In genomic region chr7:130010689-130011412, GRCh38 we compare ENCODE assay signal across 1 cellular context.
TF ChIP-seq lines count a peak whose summit lies in the region.

No MANE protein-coding gene starts in this region.

TF ChIP-seq in HepG2, 621 proteins besides CTCF, POLR2A, EP300 and RAD21 (continued from another document):
- peak; percentile 54 for TF ChIP-seq RXRB (CRISPR knock-in tag; IDR thresholded peaks at IDR 0.05; ENCODE audit: borderline replicate concordance)
- TF ChIP-seq NFKBIZ (CRISPR knock-in tag; IDR thresholded peaks at IDR 0.05): no peak
- TF ChIP-seq ZFP1 (CRISPR knock-in tag; IDR thresholded peaks at IDR 0.05): 0 out of 2 replicates have a peak, but pooled peaks have one; percentile 35
- no peak for TF ChIP-seq SMAD3 (CRISPR knock-in tag; IDR thresholded peaks at IDR 0.05)
- 0 out of 2 replicates have a peak, but pooled peaks have one; percentile 19 for TF ChIP-seq ARID3A (IDR thresholded peaks at IDR 0.05; ENCODE audit: low read depth, low read length)
- 0 out of 2 replicates have a peak, but pooled peaks have one; percentile 17 for TF ChIP-seq GATAD2A (CRISPR knock-in tag; IDR thresholded peaks at IDR 0.05)
- TF ChIP-seq REPIN1 (CRISPR knock-in tag; IDR thresholded peaks at IDR 0.05; ENCODE audit: borderline replicate concordance, low read depth): peak; percentile 37; the same call in 1 of the 2 replicates
- TF ChIP-seq ZNF770 (CRISPR knock-in tag; IDR thresholded peaks at IDR 0.05): 0 out of 2 replicates have a peak, but pooled peaks have one; percentile 16
- 0 out of 2 replicates have a peak, but pooled peaks have one; percentile 25 for TF ChIP-seq BCL6 (CRISPR knock-in tag; IDR thresholded peaks at IDR 0.05)
- no peak for TF ChIP-seq ZNF367 (CRISPR knock-in tag; IDR thresholded peaks at IDR 0.05; ENCODE audit: borderline replicate concordance)
- peak; percentile 93 for TF ChIP-seq STAG1 (CRISPR knock-in tag; IDR thresholded peaks at IDR 0.05)
- TF ChIP-seq ATF2 (CRISPR knock-in tag; IDR thresholded peaks at IDR 0.05): 0 out of 2 replicates have a peak, but pooled peaks have one; percentile 39
- peak; percentile 78 for TF ChIP-seq NR2F6 (IDR thresholded peaks at IDR 0.05)
- TF ChIP-seq NR2F6 (CRISPR knock-in tag; IDR thresholded peaks at IDR 0.05): peak; percentile 70
- no peak for TF ChIP-seq ZSCAN12 (CRISPR knock-in tag; IDR thresholded peaks at IDR 0.05)
- TF ChIP-seq MAZ (IDR thresholded peaks at IDR 0.05; ENCODE audit: borderline replicate concordance, low read depth, low read length): no peak
- TF ChIP-seq MAZ (CRISPR knock-in tag; IDR thresholded peaks at IDR 0.05; ENCODE audit: low read depth): no peak
- TF ChIP-seq FOXA3 (CRISPR knock-in tag; IDR thresholded peaks at IDR 0.05): peak; percentile 34; the same call in 1 of the 2 replicates
- no peak for TF ChIP-seq ZNF781 (CRISPR knock-in tag; IDR thresholded peaks at IDR 0.05; ENCODE audit: borderline replicate concordance, not compliant biosample characterization)
- peak; percentile 78 for TF ChIP-seq TEAD3 (CRISPR knock-in tag; optimal IDR thresholded peaks at IDR 0.05; ENCODE audit: borderline replicate concordance)
- 0 out of 2 replicates have a peak, but pooled peaks have one; percentile 26 for TF ChIP-seq PPARG (CRISPR knock-in tag; conservative IDR thresholded peaks at IDR 0.05)
- TF ChIP-seq ZNF362 (CRISPR knock-in tag; IDR thresholded peaks at IDR 0.05; ENCODE audit: borderline replicate concordance): peak; percentile 98
- TF ChIP-seq NR2F2 (IDR thresholded peaks at IDR 0.05; ENCODE audit: borderline replicate concordance, low read depth): peak; percentile 54; the same call in 1 of the 2 replicates
- TF ChIP-seq THRA (CRISPR knock-in tag; IDR thresholded peaks at IDR 0.05; ENCODE audit: borderline replicate concordance): 0 out of 2 replicates have a peak, but pooled peaks have one; percentile 33
- TF ChIP-seq ZNF788 (CRISPR knock-in tag; IDR thresholded peaks at IDR 0.05; ENCODE audit: borderline replicate concordance): no peak
- TF ChIP-seq SMC3 (IDR thresholded peaks at IDR 0.05; ENCODE audit: low read length): peak; percentile 85
- TF ChIP-seq IRF2 (CRISPR knock-in tag; IDR thresholded peaks at IDR 0.05): 0 out of 2 replicates have a peak, but pooled peaks have one; percentile 33
- no peak for TF ChIP-seq RELA (CRISPR knock-in tag; IDR thresholded peaks at IDR 0.05)
- TF ChIP-seq ZNF331 (CRISPR knock-in tag; IDR thresholded peaks at IDR 0.05): 0 out of 2 replicates have a peak, but pooled peaks have one; percentile 45
- TF ChIP-seq NR2F1 (CRISPR knock-in tag; IDR thresholded peaks at IDR 0.05): peak; percentile 18 to 67; a peak in 2 of 4 replicates
- TF ChIP-seq ZGPAT (CRISPR knock-in tag; IDR thresholded peaks at IDR 0.05): peak; percentile 31; the same call in 1 of the 2 replicates
- TF ChIP-seq NFIC (IDR thresholded peaks at IDR 0.05; ENCODE audit: low read length): no peak
- no peak for TF ChIP-seq ZNF280B (CRISPR knock-in tag; IDR thresholded peaks at IDR 0.05; ENCODE audit: borderline replicate concordance)
- TF ChIP-seq ELF3 (CRISPR knock-in tag; IDR thresholded peaks at IDR 0.05): 0 out of 2 replicates have a peak, but pooled peaks have one; percentile 22
- TF ChIP-seq SAP130 (CRISPR knock-in tag; IDR thresholded peaks at IDR 0.05; ENCODE audit: low read depth): 0 out of 2 replicates have a peak, but pooled peaks have one; percentile 18
